31 cellular contexts compared by ENCODE assay signal in the genomic region with DNA sequence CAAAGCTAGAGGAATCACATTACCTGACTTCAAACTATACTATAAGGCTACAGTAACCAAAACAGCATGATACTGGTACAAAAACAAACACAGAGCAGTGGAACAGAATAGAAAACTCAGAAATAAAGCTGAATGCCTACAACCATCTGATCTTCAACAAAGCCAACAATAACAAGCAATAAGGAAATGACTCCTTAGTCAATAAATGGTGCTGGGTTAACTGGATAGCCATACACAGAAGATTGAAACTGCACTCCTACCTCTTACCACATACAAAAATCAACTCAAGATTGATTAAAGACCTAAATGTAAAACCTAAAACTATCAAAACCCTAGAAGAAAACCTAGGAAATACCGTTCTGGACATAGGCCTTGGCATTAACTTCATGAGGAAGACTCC.
A peak's percentile ranks its signal among the peaks of the same experiment; 100 is the strongest.
DNase-seq lines count a peak whose midpoint lies in the region; ATAC-seq and TF ChIP-seq lines count a peak whose summit lies in the region.
"Had no signal": no experiment of that assay in that cellular context is flagged by ENCODE, and none has a peak within 500 bp of the region (broad histone marks: within the 10 kb centered on the region; RNA-seq: fewer than 3 reads in every experiment).

No MANE protein-coding gene starts in this region.

- no peak overlapping the region for H3K4me2 ChIP-seq in Karpas-422 (ENCODE audit: low read depth, low read length, poor library complexity, severe bottlenecking)
- H3K4me2 ChIP-seq: A549; BLaER1; BLaER1 treated with 17β-estradiol and CSF1 and Interleukin-3, amounts not matched to agents 10 nM and 100 nM had no signal

- H3K36me3 ChIP-seq in Karpas-422 (ENCODE audit: insufficient read depth, low read length), result no peaks in the 10 kb centered on the region
- H3K36me3 ChIP-seq in mucosa of descending colon (ENCODE audit: low read depth), result no peaks in the 10 kb centered on the region
- H3K36me3 ChIP-seq in left ventricle myocardium inferior, result no peaks in the 10 kb centered on the region
- H3K36me3 ChIP-seq: BE2C; BLaER1; BLaER1 treated with 17β-estradiol and CSF1 and Interleukin-3, amounts not matched to agents 10 nM and 100 nM had no signal

- no peaks in the 10 kb centered on the region for H4K20me1 ChIP-seq in Karpas-422 (ENCODE audit: insufficient read depth, low read depth, low read length)
- H4K20me1 ChIP-seq: BLaER1; BLaER1 treated with 17β-estradiol and CSF1 and Interleukin-3, amounts not matched to agents 10 nM and 100 nM had no signal

- H3K4me1 ChIP-seq in Karpas-422 (ENCODE audit: low read length) (peaks cover 5% of the 10 kb centered on the region; the same call in 1 of the 2 replicates), mucosa of descending colon (ENCODE audit: low read depth) (no peaks in the 10 kb centered on the region), left ventricle myocardium inferior (no peaks in the 10 kb centered on the region)
- H3K4me1 ChIP-seq: A549; BE2C; BLaER1; BLaER1 treated with 17β-estradiol and CSF1 and Interleukin-3, amounts not matched to agents 10 nM and 100 nM; Caco-2 had no signal

- H3K27me3 ChIP-seq in Karpas-422 (ENCODE audit: low read length) (no peaks in the 10 kb centered on the region), left ventricle myocardium inferior (ENCODE audit: low read depth) (no peaks in the 10 kb centered on the region)
- H3K27me3 ChIP-seq: BE2C; BLaER1; BLaER1 treated with 17β-estradiol and CSF1 and Interleukin-3, amounts not matched to agents 10 nM and 100 nM had no signal

- intact Hi-C loops in left colon (cut with DNase I, micrococcal nuclease), result no loop called here
- intact Hi-C loops in mucosa of descending colon (cut with DNase I, micrococcal nuclease), result no loop called here
- intact Hi-C loops in left ventricle myocardium inferior (cut with micrococcal nuclease), result no loop called here

- no peaks in the 10 kb centered on the region for H3K79me2 ChIP-seq in Karpas-422 (ENCODE audit: low read length)

- no peak overlapping the region for H3K4me3 ChIP-seq in Karpas-422 (ENCODE audit: low read length)
- no peak overlapping the region for H3K4me3 ChIP-seq in mucosa of descending colon
- H3K4me3 ChIP-seq in left ventricle myocardium inferior, result no peak overlapping the region
- H3K4me3 ChIP-seq: A549; BLaER1; BLaER1 treated with 17β-estradiol and CSF1 and Interleukin-3, amounts not matched to agents 10 nM and 100 nM had no signal

- DNase-seq in Karpas-422, result no peak
- DNase-seq in left colon, result no peak
- DNase-seq in mucosa of descending colon, result no peak
- DNase-seq in left ventricle myocardium inferior, result no peak
- DNase-seq in activated T-cell treated with anti-CD3 and anti-CD28 coated beads for 4 hours, result no peak
- DNase-seq: 8988T; ACHN; AML-193; BE2C; C1 segment of cervical spinal cord; Caco-2; Calu3; CD4-positive, alpha-beta memory T cell; CD4-positive, alpha-beta T cell; CD4-positive, CD25-positive, alpha-beta regulatory T cell; CD8-positive, alpha-beta memory T cell; CD8-positive, alpha-beta T cell; COR-L47; DMS 273 treated with DMSO at 0.1 percent for 48 hours; DMS153; DMS53; DMS79; DMS79 treated with DMSO at 0.1 percent for 48 hours; DND-41; EL had no signal

- no peak overlapping the region for H3K9ac ChIP-seq in Karpas-422 (ENCODE audit: low read length)
- H3K9ac ChIP-seq: BLaER1; BLaER1 treated with 17β-estradiol and CSF1 and Interleukin-3, amounts not matched to agents 10 nM and 100 nM had no signal

- ATAC-seq in left colon (peak; percentile 95), mucosa of descending colon (peak; percentile 83), HG02763 (IDR thresholded peaks at IDR 0.05; ENCODE audit: unreplicated experiment) (no peak)
- ATAC-seq: A549; CD8-positive, alpha-beta T cell had no signal

- TF ChIP-seq CTCF in mucosa of descending colon (IDR thresholded peaks at IDR 0.05) (no peak), left ventricle myocardium inferior (IDR thresholded peaks at IDR 0.05; ENCODE audit: borderline replicate concordance) (no peak)

- peak overlapping the region; percentile 37; the same call in 1 of the 2 replicates for H2AFZ ChIP-seq in Karpas-422 (ENCODE audit: low read length)

- H3K27ac ChIP-seq in Karpas-422 (ENCODE audit: low read length), result no peak overlapping the region
- H3K27ac ChIP-seq in left ventricle myocardium inferior (replicated peaks), result no peak overlapping the region
- H3K27ac ChIP-seq: 22Rv1; A549; BLaER1; BLaER1 treated with 17β-estradiol and CSF1 and Interleukin-3, amounts not matched to agents 10 nM and 100 nM; C4-2B had no signal

- H3K9me2 ChIP-seq in Karpas-422 (replicated peaks; ENCODE audit: insufficient read depth, low read length), result no peaks in the 10 kb centered on the region; the same call in 1 of the 2 replicates

- H3K9me3 ChIP-seq in Karpas-422 (ENCODE audit: low read length), result no peaks in the 10 kb centered on the region
- no peaks in the 10 kb centered on the region for H3K9me3 ChIP-seq in mucosa of descending colon
- peaks cover 12% of the 10 kb centered on the region for H3K9me3 ChIP-seq in left ventricle myocardium inferior (replicated peaks)
- H3K9me3 ChIP-seq: A549, BE2C, BLaER1 had no signal
